9 cellular contexts compared by ENCODE assay signal in the genomic region with DNA sequence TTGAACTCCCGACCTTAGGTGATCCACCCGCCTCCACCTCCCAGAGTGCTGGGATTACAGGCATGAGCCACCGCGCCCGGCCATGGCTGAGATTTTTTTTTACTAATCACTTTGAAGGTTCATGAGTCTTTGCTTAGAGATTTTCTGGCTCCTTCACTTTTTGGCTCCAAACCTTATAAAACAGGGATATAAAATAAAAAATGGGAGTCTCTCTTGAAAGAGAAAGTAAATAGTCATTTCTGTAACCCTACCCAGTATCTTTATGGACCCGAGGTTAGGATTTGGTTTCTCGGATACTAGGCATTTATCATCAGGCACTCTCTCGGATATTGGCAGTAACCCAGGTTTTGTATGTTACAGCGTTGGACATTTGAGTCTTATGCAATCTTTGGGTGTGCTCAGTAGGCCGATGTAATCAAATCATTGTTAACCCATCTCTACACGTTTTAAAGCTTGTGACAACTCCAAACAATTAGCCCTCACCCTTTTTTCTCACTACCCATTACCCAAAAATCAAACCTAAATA. TPM values are rescaled to one million over a fixed set of nuclear protein-coding genes. Genes with fewer than 3 reads are reported as not detected.
DNase-seq lines count a peak whose midpoint lies in the region; ATAC-seq, FAIRE-seq and TF ChIP-seq lines count a peak whose summit lies in the region.
"Had no signal": no experiment of that assay in that cellular context is flagged by ENCODE, and none has a peak within 500 bp of the region (broad histone marks: within the 10 kb centered on the region; RNA-seq: fewer than 3 reads in every experiment).

No MANE protein-coding gene starts in this region.

- H3K27me3 ChIP-seq in breast epithelium (no peaks in the 10 kb centered on the region), lower lobe of right lung (ENCODE audit: low read depth) (no peaks in the 10 kb centered on the region)

- intact Hi-C loops in breast epithelium (cut with DNase I; ENCODE audit: low total_unique reads) = no loop called here
- intact Hi-C loops in lower lobe of right lung (cut with DNase I) = no loop called here

- CTCF ChIA-PET in AG04449 (lab: Yijun Ruan, JAX) = interaction anchor here (0.9 kb wide), 1 partner anchor 14 kb away, joined by 3 read pairs; no protein-coding TSS in a partner anchor

- no peaks in the 10 kb centered on the region for H3K4me1 ChIP-seq in breast epithelium
- peaks cover 57% of the 10 kb centered on the region for H3K4me1 ChIP-seq in lower lobe of right lung

- peak; percentile 57 to 70 for ATAC-seq in lower lobe of right lung
- ATAC-seq in HG02642 (IDR thresholded peaks at IDR 0.05; ENCODE audit: poor library complexity, unreplicated experiment) = no peak
- ATAC-seq in GM18858 (IDR thresholded peaks at IDR 0.05; ENCODE audit: unreplicated experiment) = no peak
- no peak for ATAC-seq in HG02571 (IDR thresholded peaks at IDR 0.05; ENCODE audit: unreplicated experiment)
- ATAC-seq: HCT116 had no signal

- POLR2A ChIA-PET in AG04449 (lab: Yijun Ruan, JAX) = no interaction called here

- H3K9me3 ChIP-seq in breast epithelium = no peaks in the 10 kb centered on the region
- H3K9me3 ChIP-seq in lower lobe of right lung = no peaks in the 10 kb centered on the region

- H3K4me3 ChIP-seq in AG04449 (ENCODE audit: low read depth, low read length) (no peak overlapping the region), breast epithelium (peak overlapping the region in 1 of 3 donors; percentile 29), lower lobe of right lung (peak overlapping the region; percentile 15)

- no peak for FAIRE-seq in frontal cortex (lab: Jason Lieb, UNC)

- DNase-seq in AG04449 (ENCODE audit: low read depth, low spot score) (peak; percentile 16), M059J (ENCODE audit: low read depth) (peak; percentile 61), breast epithelium (ENCODE audit: low spot score in 2 of 2) (no peak), lower lobe of right lung (no peak), frontal cortex (ENCODE audit: low spot score in 2 of 2) (no peak)

- TF ChIP-seq POLR2A in breast epithelium (IDR thresholded peaks at IDR 0.05) = no peak

- TF ChIP-seq CTCF in AG04449 (IDR thresholded peaks at IDR 0.05; ENCODE audit: insufficient read depth, low read length, missing control alignments) = no peak
- no peak for TF ChIP-seq CTCF in breast epithelium (IDR thresholded peaks at IDR 0.05)
- no peak for TF ChIP-seq CTCF in lower lobe of right lung (IDR thresholded peaks at IDR 0.05)

- H3K27ac ChIP-seq in breast epithelium = peak overlapping the region; percentile 51 to 53
- peak overlapping the region; percentile 62 for H3K27ac ChIP-seq in lower lobe of right lung

- no peaks in the 10 kb centered on the region for H3K36me3 ChIP-seq in breast epithelium
- H3K36me3 ChIP-seq in lower lobe of right lung = no peaks in the 10 kb centered on the region

RNA-seq across cellular contexts. Expression of gene STXBP1, which starts 25.3 kb away (rescaled TPM):
- 15.0 and 32.1 TPM in 2 replicates for total RNA-seq in M059J (2014; rRNA removed; shearing (Covaris generic))
- total RNA-seq in breast epithelium (10 to 100 TPM; 19.0 to 45.9 (median 43.2) TPM), lower lobe of right lung (88.6 TPM), frontal cortex (63.2 TPM)

Comparison
In these comparisons a context has a peak if more than half of its experiments do, and no peak if none do; other contexts are left out.
1. DNase-seq: peak in AG04449 (single experiment) and M059J (single experiment); none in breast epithelium (0 of 2), lower lobe of right lung (single experiment) and frontal cortex (0 of 2).
2. ATAC-seq: peak in lower lobe of right lung (2 of 2); none in HG02642 (single experiment), GM18858 (single experiment) and HG02571 (single experiment).